ENCODE assay signal across 17 cellular contexts in the genomic region with DNA sequence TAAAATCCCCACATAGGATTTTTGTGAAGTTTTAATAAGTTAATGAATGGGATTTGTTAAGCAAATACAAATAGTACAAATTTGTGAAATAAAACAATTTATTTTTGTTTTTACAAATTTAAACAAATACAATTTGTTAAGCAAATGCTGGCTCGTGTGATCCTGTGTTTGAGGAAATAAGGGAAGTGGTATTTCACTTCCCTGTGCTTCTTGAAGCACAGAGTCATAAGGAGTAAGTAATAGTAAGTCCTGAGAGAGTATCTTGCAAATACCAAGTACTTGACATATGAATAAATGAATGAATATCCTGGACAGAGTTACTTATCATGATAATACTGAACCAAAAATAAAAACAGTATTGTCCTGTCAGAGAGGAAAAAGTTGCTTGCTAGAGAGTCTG. TPM values are rescaled to one million over a fixed set of nuclear protein-coding genes. Genes with fewer than 3 reads are reported as not detected.
A peak's percentile ranks its signal among the peaks of the same experiment; 100 is the strongest.
DNase-seq lines count a peak whose midpoint lies in the region; ATAC-seq and TF ChIP-seq lines count a peak whose summit lies in the region.
"Had no signal": no experiment of that assay in that cellular context is flagged by ENCODE, and none has a peak within 500 bp of the region (broad histone marks: within the 10 kb centered on the region; RNA-seq: fewer than 3 reads in every experiment).

No MANE protein-coding gene starts in this region.

- H3K9me3 Mint-ChIP-seq in activated naive CD8-positive, alpha-beta T cell (ENCODE audit: low read depth): no peaks in the 10 kb centered on the region
- H3K9me3 Mint-ChIP-seq in activated naive CD8-positive, alpha-beta T cell treated with anti-CD3 and anti-CD28 coated beads for 36 hours: peaks cover 7% of the 10 kb centered on the region

- H3K36me3 ChIP-seq in ascending aorta: no peaks in the 10 kb centered on the region
- H3K36me3 ChIP-seq in subcutaneous abdominal adipose tissue (ENCODE audit: control insufficient read depth in 5 of 5, insufficient read depth in 5 of 5, low read length in 5 of 5): no peaks in the 10 kb centered on the region
- H3K36me3 ChIP-seq in adrenal gland (replicated peaks in 1 of 2): no peaks in the 10 kb centered on the region
- H3K36me3 ChIP-seq: HAP-1 had no signal

- no peak for TF ChIP-seq CTCF in NB4 (IDR thresholded peaks at IDR 0.05; ENCODE audit: low read depth, low read length)
- no peak for TF ChIP-seq CTCF in ascending aorta (IDR thresholded peaks at IDR 0.05)
- no peak for TF ChIP-seq CTCF in adrenal gland (IDR thresholded peaks at IDR 0.05)

- peak overlapping the region; percentile 23 to 97 for H3K27ac ChIP-seq in ascending aorta
- peak overlapping the region; percentile 99 for H3K27ac ChIP-seq in subcutaneous abdominal adipose tissue (ENCODE audit: low read depth, low read length)
- H3K27ac ChIP-seq in adrenal gland: peak overlapping the region in 2 of 5 donors; percentile 51 to 82
- H3K27ac ChIP-seq: psoas muscle had no signal

- intact Hi-C loops in ascending aorta (cut with DNase I) (loop anchor here (10.0 kb wide), 3 partner anchors 303 to 887 kb away; a partner anchor contains a TSS), adrenal gland (cut with DNase I) (no loop called here)

- H3K9ac ChIP-seq in subcutaneous abdominal adipose tissue (ENCODE audit: low read length in 5 of 5): peak overlapping the region in 2 of 5 donors; percentile 56 to 69

- no peaks in the 10 kb centered on the region for H3K27me3 Mint-ChIP-seq in activated naive CD8-positive, alpha-beta T cell
- no peaks in the 10 kb centered on the region for H3K27me3 Mint-ChIP-seq in activated naive CD8-positive, alpha-beta T cell treated with anti-CD3 and anti-CD28 coated beads for 36 hours

- peaks cover 73% of the 10 kb centered on the region for H3K4me1 Mint-ChIP-seq in activated naive CD8-positive, alpha-beta T cell (ENCODE audit: low read depth)
- H3K4me1 Mint-ChIP-seq in activated naive CD8-positive, alpha-beta T cell treated with anti-CD3 and anti-CD28 coated beads for 36 hours: peaks cover 70% of the 10 kb centered on the region

- H3K4me3 Mint-ChIP-seq in activated naive CD8-positive, alpha-beta T cell: no peak overlapping the region
- no peak overlapping the region for H3K4me3 Mint-ChIP-seq in activated naive CD8-positive, alpha-beta T cell treated with anti-CD3 and anti-CD28 coated beads for 36 hours

- TF ChIP-seq POLR2A in NB4 (IDR thresholded peaks at IDR 0.05; ENCODE audit: extremely low read depth, insufficient read length) (no peak), adrenal gland (IDR thresholded peaks at IDR 0.05) (no peak)

- H3K27ac Mint-ChIP-seq in activated naive CD8-positive, alpha-beta T cell: peak overlapping the region; percentile 87
- no peak overlapping the region for H3K27ac Mint-ChIP-seq in activated naive CD8-positive, alpha-beta T cell treated with anti-CD3 and anti-CD28 coated beads for 36 hours

- no peak for DNase-seq in activated naive CD8-positive, alpha-beta T cell treated with anti-CD3 and anti-CD28 coated beads for 36 hours
- peak; percentile 64 for DNase-seq in NB4 (ENCODE audit: low read depth)
- no peak for DNase-seq in ascending aorta (ENCODE audit: low spot score in 2 of 2)
- no peak for DNase-seq in stimulated activated CD4-positive, alpha-beta T cell treated with anti-CD3 and anti-CD28 coated beads, Interleukin-15, amount 100 ng/mL, for 24 hours
- DNase-seq in adrenal gland: no peak
- DNase-seq: activated CD8-positive, alpha-beta memory T cell treated with anti-CD3 and anti-CD28 coated beads for 24 hours; effector CD4-positive, alpha-beta T cell; left ventricle myocardium superior; NCI-H1105; NCI-H2171 treated with DMSO at 0.1 percent for 48 hours; psoas muscle; stimulated activated CD4-positive, alpha-beta T cell treated with anti-CD3 and anti-CD28 coated beads, Interleukin-12 subunit alpha, Interleukin-12 subunit beta, amount 100 ng/mL, for 4 hours; T1000 had no signal

- no peak overlapping the region for H3K4me3 ChIP-seq in NB4 (ENCODE audit: low read depth, low read length)
- H3K4me3 ChIP-seq in ascending aorta: no peak overlapping the region
- H3K4me3 ChIP-seq in subcutaneous abdominal adipose tissue (ENCODE audit: low read depth in 1 of 5, low read length in 5 of 5): no peak overlapping the region
- no peak overlapping the region for H3K4me3 ChIP-seq in adrenal gland
- H3K4me3 ChIP-seq: HAP-1, psoas muscle had no signal

- H3K27me3 ChIP-seq in ascending aorta (no peaks in the 10 kb centered on the region), subcutaneous abdominal adipose tissue (ENCODE audit: control insufficient read depth in 5 of 5, insufficient read depth in 4 of 5, low read length in 5 of 5) (no peaks in the 10 kb centered on the region), adrenal gland (no peaks in the 10 kb centered on the region)

- peaks cover 4% of the 10 kb centered on the region for H3K36me3 Mint-ChIP-seq in activated naive CD8-positive, alpha-beta T cell
- H3K36me3 Mint-ChIP-seq in activated naive CD8-positive, alpha-beta T cell treated with anti-CD3 and anti-CD28 coated beads for 36 hours: peaks cover 31% of the 10 kb centered on the region

- 44 to 70% (median 55%) methylated on average over 1 of the region's 1 CpG for WGBS in adrenal gland, 4 donors

- ATAC-seq in activated CD4-positive, CD25-positive, alpha-beta regulatory T cell treated with anti-CD3 and anti-CD28 coated beads, Interleukin-2, amount 50 U/mL, for 24 hours: no peak
- ATAC-seq: left ventricle myocardium superior, psoas muscle had no signal

- H3K4me1 ChIP-seq in ascending aorta: peaks cover 11 to 62% of the 10 kb centered on the region in 2 donors
- H3K4me1 ChIP-seq in subcutaneous abdominal adipose tissue (ENCODE audit: control insufficient read depth in 5 of 5, insufficient read depth in 5 of 5, low read length in 5 of 5): peaks cover 19 to 86% (median 65%) of the 10 kb centered on the region in 5 donors
- H3K4me1 ChIP-seq in adrenal gland (replicated peaks in 1 of 2): peaks cover 34 to 79% of the 10 kb centered on the region in 2 donors

- H3K9me3 ChIP-seq in ascending aorta: no peaks in the 10 kb centered on the region
- H3K9me3 ChIP-seq in subcutaneous abdominal adipose tissue (ENCODE audit: control insufficient read depth in 5 of 5, low read length in 5 of 5): no peaks in the 10 kb centered on the region
- no peaks in the 10 kb centered on the region for H3K9me3 ChIP-seq in adrenal gland (replicated peaks in 1 of 3)
- H3K9me3 ChIP-seq: HAP-1, psoas muscle had no signal

RNA-seq across cellular contexts. Expression of a gene that starts 9.1 kb away (rescaled TPM):
- total RNA-seq in activated naive CD8-positive, alpha-beta T cell treated with anti-CD3 and anti-CD28 coated beads for 36 hours: 10 to 100 TPM; 10.4 to 10.6 TPM
- 52.4 TPM for total RNA-seq in ascending aorta
- total RNA-seq in adrenal gland: 10 to 100 TPM; 22.1 to 57.4 (median 34.9) TPM
- 10 to 100 TPM; 22.1 to 25.7 (median 25.1) TPM for polyA plus RNA-seq in adrenal gland

RNA-seq across cellular contexts. Expression of a gene that starts 28.8 kb away (rescaled TPM):
- 10 to 100 TPM; 33.7 to 37.4 TPM for total RNA-seq in activated naive CD8-positive, alpha-beta T cell treated with anti-CD3 and anti-CD28 coated beads for 36 hours
- total RNA-seq in ascending aorta (28.1 TPM), adrenal gland (100 to 1,000 TPM in 1 of 8 donors, 10 to 100 TPM in 7; 54.1 to 113 (median 85.8) TPM)
- 10 to 100 TPM; 30.4 to 85.9 (median 32.7) TPM for polyA plus RNA-seq in adrenal gland

RNA-seq across cellular contexts. Expression of a gene that starts 58.7 kb away (rescaled TPM):
- total RNA-seq in activated naive CD8-positive, alpha-beta T cell treated with anti-CD3 and anti-CD28 coated beads for 36 hours: 1 to 10 TPM; 2.5 to 2.9 TPM
- not detected for total RNA-seq in ascending aorta
- under 1 TPM in 1 of 8 donors, not detected in 7; 0.25 TPM for total RNA-seq in adrenal gland
- under 1 TPM in 1 of 3 donors, not detected in 2; 0.40 TPM for polyA plus RNA-seq in adrenal gland
- total RNA-seq: left ventricle myocardium superior, psoas muscle had no signal
- polyA plus RNA-seq: psoas muscle had no signal
